Comparison of ENCODE assay signal across 14 cellular contexts in genomic region chr1:53116307-53116810, GRCh38. TPM values are rescaled to one million over a fixed set of nuclear protein-coding genes. Genes with fewer than 3 reads are reported as not detected.
DNase-seq lines count a peak whose midpoint lies in the region; FAIRE-seq and TF ChIP-seq lines count a peak whose summit lies in the region.
"Had no signal": no experiment of that assay in that cellular context is flagged by ENCODE, and none has a peak within 500 bp of the region (broad histone marks: within the 10 kb centered on the region; RNA-seq: fewer than 3 reads in every experiment).

No MANE protein-coding gene starts in this region.

- TF ChIP-seq CTCF in D721Med (IDR thresholded peaks at IDR 0.05; ENCODE audit: insufficient read depth, missing control alignments) (no peak), astrocyte (IDR thresholded peaks at IDR 0.05; ENCODE audit: insufficient read depth, low read depth, low read length) (no peak), nephron (IDR thresholded peaks at IDR 0.05; ENCODE audit: unreplicated experiment in 3 of 3) (no peak)

- H3K9me3 Mint-ChIP-seq in astrocyte (ENCODE audit: unreplicated experiment) (peaks cover 11% of the 10 kb centered on the region), nephron (no peaks in the 10 kb centered on the region)

- no peak overlapping the region for H3K4me3 ChIP-seq in astrocyte (ENCODE audit: insufficient read depth, low read depth, low read length)
- H3K4me3 ChIP-seq: Peyer's patch had no signal

- H3K27ac ChIP-seq in astrocyte (ENCODE audit: low read depth, low read length): no peak overlapping the region

- H3K9ac ChIP-seq in astrocyte (ENCODE audit: low read length): no peak overlapping the region

- peaks cover 8% of the 10 kb centered on the region for H3K4me1 ChIP-seq in astrocyte (ENCODE audit: insufficient read depth, low read length)

- DNase-seq in D721Med (ENCODE audit: insufficient read length, low spot score): peak; percentile 58
- peak; percentile 98 for DNase-seq in NCI-H82 (lab: John Stamatoyannopoulos, UW)
- DNase-seq in astrocyte (ENCODE audit: low read depth): no peak
- DNase-seq in HuH-7 (ENCODE audit: low spot score): no peak
- no peak for DNase-seq in SKM-1 (lab: John Stamatoyannopoulos, UW; ENCODE audit: unreplicated experiment)
- no peak for DNase-seq in glomerular visceral epithelial cell (ENCODE audit: extremely low spot score)
- DNase-seq: COR-L47, HCEC 1CT, NCI-H2081 treated with DMSO at 0.1 percent for 48 hours, Peyer's patch, SIG-M5 had no signal

- no peak overlapping the region for H3K4me2 ChIP-seq in astrocyte (ENCODE audit: low read length)

- H3K9me3 ChIP-seq in astrocyte (ENCODE audit: insufficient read depth, low read depth, low read length): peaks cover 8% of the 10 kb centered on the region
- H3K9me3 ChIP-seq: Peyer's patch had no signal

- H3K4me1 Mint-ChIP-seq in astrocyte (ENCODE audit: low read depth, unreplicated experiment) (peaks cover 19% of the 10 kb centered on the region), nephron (peaks cover 32% of the 10 kb centered on the region)

- no peaks in the 10 kb centered on the region for H3K79me2 ChIP-seq in astrocyte (ENCODE audit: insufficient read depth, low read length)

- no peak overlapping the region for H2AFZ ChIP-seq in astrocyte (ENCODE audit: low read depth, low read length)

- no peak overlapping the region for H3K4me3 Mint-ChIP-seq in astrocyte (ENCODE audit: unreplicated experiment)
- no peak overlapping the region for H3K4me3 Mint-ChIP-seq in nephron
- H3K4me3 Mint-ChIP-seq: CD14-positive monocyte had no signal

- peak overlapping the region; percentile 53 for H3K27ac Mint-ChIP-seq in astrocyte (ENCODE audit: unreplicated experiment)
- peak overlapping the region in 2 of 3 experiments; percentile 19 to 26 for H3K27ac Mint-ChIP-seq in nephron
- H3K27ac Mint-ChIP-seq: CD14-positive monocyte had no signal

- FAIRE-seq in D721Med (lab: Jason Lieb, UNC) (peak; percentile 95), astrocyte (lab: Jason Lieb, UNC) (no peak)

- H4K20me1 ChIP-seq in astrocyte (ENCODE audit: insufficient read depth, low read length): no peaks in the 10 kb centered on the region

- H3K36me3 ChIP-seq in astrocyte (ENCODE audit: insufficient read depth, low read length): no peaks in the 10 kb centered on the region
- H3K36me3 ChIP-seq: Peyer's patch had no signal

- H3K27me3 ChIP-seq in astrocyte (ENCODE audit: insufficient read depth, low read length): no peaks in the 10 kb centered on the region
- H3K27me3 ChIP-seq: Peyer's patch had no signal

- peaks cover 13% of the 10 kb centered on the region for H3K27me3 Mint-ChIP-seq in astrocyte (ENCODE audit: low read depth, unreplicated experiment)
- H3K27me3 Mint-ChIP-seq in nephron (ENCODE audit: low read depth): peaks cover 14% of the 10 kb centered on the region

- H3K36me3 Mint-ChIP-seq in astrocyte (ENCODE audit: low read depth, unreplicated experiment) (peaks cover 10% of the 10 kb centered on the region), nephron (ENCODE audit: low read depth) (no peaks in the 10 kb centered on the region)
- H3K36me3 Mint-ChIP-seq: CD14-positive monocyte had no signal

RNA-seq across cellular contexts. Expression of gene SLC1A7, which starts 26.1 kb away (rescaled TPM):
- not detected in 2 replicates for total RNA-seq in astrocyte
- total RNA-seq: A673 had no signal

RNA-seq across cellular contexts. Expression of gene PODN, which starts 54.3 kb away (rescaled TPM):
- 1.9 and 2.6 TPM in 2 replicates for total RNA-seq in astrocyte
- total RNA-seq: A673 had no signal

Comparison
In these comparisons a context has a peak if more than half of its experiments do, and no peak if none do; other contexts are left out.
1. DNase-seq: peak in D721Med (single experiment) and NCI-H82 (single experiment); none in astrocyte (single experiment), HuH-7 (single experiment), SKM-1 (single experiment) and glomerular visceral epithelial cell (single experiment).